23 cellular contexts compared by ENCODE assay signal in the genomic region with DNA sequence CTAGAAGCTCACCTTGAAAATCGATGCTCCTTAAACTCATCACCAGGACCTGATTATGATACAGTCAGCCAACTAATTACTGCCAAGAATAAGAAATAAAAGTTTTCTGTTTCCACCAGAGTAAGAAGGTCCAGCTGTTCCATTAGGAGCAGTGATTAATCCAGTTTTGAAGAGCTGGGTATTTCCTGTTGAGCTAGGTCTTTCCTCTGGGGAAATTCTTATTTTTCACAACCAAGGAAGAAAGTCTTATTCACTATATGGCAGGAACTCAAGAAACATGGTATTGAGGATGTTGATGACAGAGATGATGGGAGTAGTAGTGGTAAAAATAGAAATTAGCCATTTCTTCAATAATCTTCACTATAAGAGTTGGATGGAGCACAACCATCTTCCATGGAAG.
DNase-seq lines count a peak whose midpoint lies in the region; ATAC-seq and TF ChIP-seq lines count a peak whose summit lies in the region.
"Had no signal": no experiment of that assay in that cellular context is flagged by ENCODE, and none has a peak within 500 bp of the region (broad histone marks: within the 10 kb centered on the region; RNA-seq: fewer than 3 reads in every experiment).

No MANE protein-coding gene starts in this region.

- DNase-seq in Right ventricle myocardium inferior (ENCODE audit: missing footprints) (no peak), left cardiac atrium (no peak), cardiac fibroblast (ENCODE audit: low read depth in 2 of 2) (peak; percentile 89 to 96), fibroblast of the conjunctiva (ENCODE audit: low read depth) (peak; percentile 10), stromal cell of bone marrow (ENCODE audit: low read depth) (peak; percentile 87), mesenteric fat pad (ENCODE audit: low spot score) (no peak), G401 (ENCODE audit: low spot score) (no peak)
- DNase-seq: cerebellar nuclear complex; COR-L47; effector CD4-positive, alpha-beta T cell; erythroblast; H7; Karpas-422; kidney glomerular epithelial cell; NCI-H1048; NCI-H2029; NCI-H774; small intestine; stimulated activated CD4-positive, alpha-beta T cell treated with anti-CD3 and anti-CD28 coated beads, Interleukin-1b, Interleukin-23, amount 100 ng/mL, for 48 hours; upper lobe of left lung had no signal

- in situ Hi-C loops in G401 (cut with HindIII; ENCODE audit: low sequenced_read_pairs), result no loop called here

- H3K4me3 ChIP-seq in cardiac fibroblast (replicated peaks in 1 of 2; ENCODE audit: low read depth in 2 of 2, low read length in 2 of 2), result no peak overlapping the region
- H3K4me3 ChIP-seq: ascending aorta, BLaER1, upper lobe of left lung had no signal

- TF ChIP-seq CTCF in cardiac fibroblast (IDR thresholded peaks at IDR 0.05; ENCODE audit: low read depth, low read length), result no peak

- peak; percentile 64 for ATAC-seq in Right ventricle myocardium inferior
- no peak for ATAC-seq in left cardiac atrium
- ATAC-seq in GM18498 (IDR thresholded peaks at IDR 0.05; ENCODE audit: unreplicated experiment), result no peak

- intact Hi-C loops in Right ventricle myocardium inferior (cut with DNase I), result no loop called here
- intact Hi-C loops in left cardiac atrium (cut with DNase I), result no loop called here

Comparison
In these comparisons a context has a peak if more than half of its experiments do, and no peak if none do; other contexts are left out.
1. DNase-seq: peak in cardiac fibroblast (2 of 2), fibroblast of the conjunctiva (single experiment) and stromal cell of bone marrow (single experiment); none in Right ventricle myocardium inferior (single experiment), left cardiac atrium (single experiment), mesenteric fat pad (single experiment) and G401 (single experiment).